In the genomic region with DNA sequence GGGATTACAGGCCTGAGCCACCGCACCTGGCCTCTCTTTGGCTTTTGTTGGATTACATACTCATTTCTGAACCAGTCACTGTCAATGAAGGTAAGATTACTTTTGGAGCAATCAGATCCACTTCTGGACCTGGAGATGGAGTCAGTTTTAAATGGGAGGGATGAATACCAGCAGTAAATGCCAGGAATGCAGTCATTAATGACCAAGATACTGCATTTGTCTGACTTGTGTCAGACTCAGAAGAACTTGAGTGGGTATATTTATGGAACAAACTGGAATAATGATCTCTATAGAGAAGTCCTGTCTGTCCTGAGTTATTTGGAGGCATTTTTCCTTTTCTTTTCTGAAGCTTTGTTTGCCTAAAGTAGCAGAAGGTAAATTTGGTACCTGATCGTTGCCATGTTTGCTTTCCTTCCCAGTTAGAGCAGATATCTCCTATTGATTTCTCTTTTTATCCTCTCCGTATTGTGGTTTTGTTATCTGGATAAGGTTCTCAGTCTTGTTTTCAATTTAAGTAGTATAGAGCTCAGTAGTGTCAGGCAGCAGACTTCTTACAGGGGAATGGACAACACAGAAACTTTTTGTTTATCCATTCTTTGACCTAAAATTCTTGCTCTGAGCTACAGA, we compare ENCODE assay signal across 19 cellular contexts. TPM values are rescaled to one million over a fixed set of nuclear protein-coding genes. Genes with fewer than 3 reads are reported as not detected.
A peak's percentile ranks its signal among the peaks of the same experiment; 100 is the strongest.
DNase-seq lines count a peak whose midpoint lies in the region; ATAC-seq and TF ChIP-seq lines count a peak whose summit lies in the region.
"Had no signal": no experiment of that assay in that cellular context is flagged by ENCODE, and none has a peak within 500 bp of the region (broad histone marks: within the 10 kb centered on the region; RNA-seq: fewer than 3 reads in every experiment).

No MANE protein-coding gene starts in this region.

- no peaks in the 10 kb centered on the region for H3F3A ChIP-seq in OCI-LY1 (ENCODE audit: insufficient read depth, low read length)

- H3K79me2 ChIP-seq in OCI-LY1 (ENCODE audit: insufficient read depth, low read length) (peaks cover 96% of the 10 kb centered on the region), hepatocyte (peaks cover 91% of the 10 kb centered on the region)

- peak overlapping the region; percentile 11; the same call in 1 of the 2 replicates for H3K4me2 ChIP-seq in OCI-LY1 (ENCODE audit: low read length)
- H3K4me2 ChIP-seq in hepatocyte = peak overlapping the region; percentile 13

- WGBS in hepatocyte (ENCODE audit: low lambda C conversion rate, missing lambda C conversion rate) = 58% methylated on average over 3 of the region's 3 CpGs

- TF ChIP-seq CTCF in OCI-LY1 (IDR thresholded peaks at IDR 0.05; ENCODE audit: low read length) (no peak), hepatocyte (IDR thresholded peaks at IDR 0.05; ENCODE audit: poor library complexity) (no peak)

- no peaks in the 10 kb centered on the region for H3K27me3 ChIP-seq in OCI-LY1 (ENCODE audit: insufficient read depth, low read length)
- no peaks in the 10 kb centered on the region for H3K27me3 ChIP-seq in hepatocyte
- no peaks in the 10 kb centered on the region for H3K27me3 ChIP-seq in H7 (ENCODE audit: control insufficient read depth, insufficient read depth, low read length)

- no peaks in the 10 kb centered on the region for H3K9me3 Mint-ChIP-seq in stimulated activated effector memory CD8-positive, alpha-beta T cell treated with anti-CD3 and anti-CD28 coated beads, Interleukin-12 subunit alpha, Interleukin-12 subunit beta, amount 100 ng/mL, for 72 hours

- H3K4me1 ChIP-seq in OCI-LY1 (ENCODE audit: insufficient read depth, low read length, severe bottlenecking) (peaks cover 63% of the 10 kb centered on the region), hepatocyte (ENCODE audit: insufficient read depth) (peaks cover 26% of the 10 kb centered on the region)

- peaks cover 6% of the 10 kb centered on the region; the same call in 1 of the 2 replicates for H3K36me3 ChIP-seq in OCI-LY1 (ENCODE audit: insufficient read depth, low read length)
- H3K36me3 ChIP-seq in hepatocyte (replicated peaks; ENCODE audit: insufficient read depth, low read depth) = no peaks in the 10 kb centered on the region
- no peaks in the 10 kb centered on the region for H3K36me3 ChIP-seq in H7 (replicated peaks; ENCODE audit: control insufficient read depth, insufficient read depth, low read length)

- peak overlapping the region; percentile 58 for H3K27ac Mint-ChIP-seq in stimulated activated effector memory CD8-positive, alpha-beta T cell treated with anti-CD3 and anti-CD28 coated beads, Interleukin-12 subunit alpha, Interleukin-12 subunit beta, amount 100 ng/mL, for 72 hours
- H3K27ac Mint-ChIP-seq: CD4-positive, CD25-positive, alpha-beta regulatory T cell had no signal

- peak; percentile 12 for DNase-seq in NCI-H2107 treated with DMSO at 0.1 percent for 48 hours (lab: John Stamatoyannopoulos, UW; ENCODE audit: unreplicated experiment)
- no peak for DNase-seq in NCI-H2107 (lab: John Stamatoyannopoulos, UW)
- no peak for DNase-seq in hepatocyte (ENCODE audit: low spot score)
- no peak for DNase-seq in stimulated activated effector memory CD8-positive, alpha-beta T cell treated with anti-CD3 and anti-CD28 coated beads, Interleukin-12 subunit alpha, Interleukin-12 subunit beta, amount 100 ng/mL, for 72 hours (ENCODE audit: low spot score in 2 of 2)
- no peak for DNase-seq in effector CD8-positive, alpha-beta T cell (lab: John Stamatoyannopoulos, UW)
- DNase-seq in NCI-H446 treated with DMSO at 0.1 percent for 48 hours (lab: John Stamatoyannopoulos, UW) = no peak
- no peak for DNase-seq in H7
- DNase-seq: activated CD8-positive, alpha-beta memory T cell treated with anti-CD3 and anti-CD28 coated beads, Interleukin-2, amount 50 U/mL, for 48 hours; CD4-positive, CD25-positive, alpha-beta regulatory T cell; cerebellar nuclear complex; left colon; NCI-H1092; NCI-H226; retina; stimulated activated CD4-positive, alpha-beta T cell treated with anti-CD3 and anti-CD28 coated beads, Interleukin-2, amount 100 ng/mL, for 24 hours; trophoblast cell had no signal

- H3K4me3 Mint-ChIP-seq in stimulated activated effector memory CD8-positive, alpha-beta T cell treated with anti-CD3 and anti-CD28 coated beads, Interleukin-12 subunit alpha, Interleukin-12 subunit beta, amount 100 ng/mL, for 72 hours = no peak overlapping the region

- H3K9me2 ChIP-seq in OCI-LY1 (ENCODE audit: low read depth, low read length) = no peaks in the 10 kb centered on the region
- no peaks in the 10 kb centered on the region for H3K9me2 ChIP-seq in hepatocyte (replicated peaks; ENCODE audit: insufficient read depth)

- peak overlapping the region; percentile 22 for H3K27ac ChIP-seq in OCI-LY1 (ENCODE audit: low read depth, low read length, poor library complexity, severe bottlenecking)
- H3K27ac ChIP-seq in hepatocyte = no peak overlapping the region
- H3K27ac ChIP-seq: 22Rv1 had no signal

- H2AFZ ChIP-seq in OCI-LY1 (ENCODE audit: low read length) (no peak overlapping the region), hepatocyte (no peak overlapping the region)

- H3K4me3 ChIP-seq in OCI-LY1 (ENCODE audit: low read depth, low read length, poor library complexity, severe bottlenecking) = no peak overlapping the region
- no peak overlapping the region for H3K4me3 ChIP-seq in hepatocyte
- H3K4me3 ChIP-seq in H7 (ENCODE audit: insufficient read depth, low read depth, low read length) = no peak overlapping the region

- no peaks in the 10 kb centered on the region for H3K9me3 ChIP-seq in OCI-LY1 (ENCODE audit: low read length)
- no peaks in the 10 kb centered on the region for H3K9me3 ChIP-seq in hepatocyte (ENCODE audit: low read depth)

- H4K20me1 ChIP-seq in OCI-LY1 (ENCODE audit: insufficient read depth, low read length) = no peaks in the 10 kb centered on the region
- peaks cover 15% of the 10 kb centered on the region for H4K20me1 ChIP-seq in hepatocyte (ENCODE audit: insufficient read depth, poor library complexity, severe bottlenecking)

- no peaks in the 10 kb centered on the region for H3K36me3 Mint-ChIP-seq in stimulated activated effector memory CD8-positive, alpha-beta T cell treated with anti-CD3 and anti-CD28 coated beads, Interleukin-12 subunit alpha, Interleukin-12 subunit beta, amount 100 ng/mL, for 72 hours

- H3K4me1 Mint-ChIP-seq in stimulated activated effector memory CD8-positive, alpha-beta T cell treated with anti-CD3 and anti-CD28 coated beads, Interleukin-12 subunit alpha, Interleukin-12 subunit beta, amount 100 ng/mL, for 72 hours = peaks cover 45% of the 10 kb centered on the region

- no peak overlapping the region for H3K9ac ChIP-seq in OCI-LY1 (ENCODE audit: low read length)

- ATAC-seq in stimulated activated effector memory CD8-positive, alpha-beta T cell treated with anti-CD3 and anti-CD28 coated beads, Interleukin-12 subunit alpha, Interleukin-12 subunit beta, amount 100 ng/mL, for 72 hours = no peak
- ATAC-seq: activated CD4-positive, CD25-positive, alpha-beta regulatory T cell treated with anti-CD3 and anti-CD28 coated beads, Interleukin-2, amount 50 U/mL, for 24 hours; left colon had no signal

RNA-seq across cellular contexts. Expression of gene NLK, which starts 10.7 kb away (rescaled TPM):
- total RNA-seq in hepatocyte = 24.9 and 29.1 TPM in 2 replicates
- polyA plus RNA-seq in hepatocyte = 5.2 and 7.1 TPM in 2 replicates
- 20.4 and 21.7 TPM in 2 replicates for total RNA-seq in H7 (2014; rRNA removed; shearing (Covaris generic))
